1 cellular context compared by ENCODE assay signal in genomic region chr3:53222183-53222901, GRCh38.
TF ChIP-seq lines count a peak whose summit lies in the region.

No MANE protein-coding gene starts in this region.

TF ChIP-seq in H1, 55 proteins besides CTCF, POLR2A, EP300 and RAD21:
- TF ChIP-seq TAF7 (optimal IDR thresholded peaks at IDR 0.05; ENCODE audit: borderline replicate concordance, low read depth, low read length) (no peak), POLR2AphosphoS5 (IDR thresholded peaks at IDR 0.05; ENCODE audit: low read depth, low read length) (peak; percentile 34)
